14 cellular contexts compared by ENCODE assay signal in the genomic region with DNA sequence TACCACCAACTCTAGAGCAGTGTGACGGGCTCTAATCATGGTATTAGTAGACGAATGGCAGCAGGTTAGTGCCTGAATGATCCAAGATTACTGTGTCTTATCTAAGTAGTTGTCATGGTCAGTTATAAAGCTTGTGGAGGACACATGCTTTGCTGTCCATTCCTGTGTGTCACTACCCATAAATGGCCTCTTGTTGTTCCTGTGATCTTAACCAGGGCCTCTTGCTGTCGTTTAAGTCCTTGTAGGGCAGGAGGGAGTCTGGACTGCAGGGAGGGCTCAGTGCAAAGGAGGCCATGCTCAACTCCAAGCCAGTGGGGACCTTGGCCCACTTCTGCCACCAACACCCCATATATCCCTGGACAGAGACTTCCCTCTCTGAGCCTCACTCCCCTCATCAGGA.
DNase-seq lines count a peak whose midpoint lies in the region; ATAC-seq and TF ChIP-seq lines count a peak whose summit lies in the region.
"Had no signal": no experiment of that assay in that cellular context is flagged by ENCODE, and none has a peak within 500 bp of the region (broad histone marks: within the 10 kb centered on the region; RNA-seq: fewer than 3 reads in every experiment).

No MANE protein-coding gene starts in this region.

- no peak overlapping the region for H3K4me3 Mint-ChIP-seq in stimulated activated naive B cell treated with anti-CD40 and anti-IgM and Interleukin-4, amounts not matched to agents 10 μg/mL and 1 μg/mL and 100 μg/mL, for 72 hours
- H3K4me3 Mint-ChIP-seq in natural killer cell: no peak overlapping the region
- no peak overlapping the region for H3K4me3 Mint-ChIP-seq in type B pancreatic cell
- H3K4me3 Mint-ChIP-seq: CD8-positive, alpha-beta T cell had no signal

- H3K9me3 Mint-ChIP-seq in stimulated activated naive B cell treated with anti-CD40 and anti-IgM and Interleukin-4, amounts not matched to agents 10 μg/mL and 1 μg/mL and 100 μg/mL, for 72 hours: no peaks in the 10 kb centered on the region
- H3K9me3 Mint-ChIP-seq in natural killer cell: no peaks in the 10 kb centered on the region
- no peaks in the 10 kb centered on the region for H3K9me3 Mint-ChIP-seq in type B pancreatic cell
- H3K9me3 Mint-ChIP-seq: CD8-positive, alpha-beta T cell had no signal

- no peak overlapping the region for H3K9ac ChIP-seq in BLaER1
- H3K9ac ChIP-seq in BLaER1 treated with 17β-estradiol and CSF1 and Interleukin-3, amounts not matched to agents 10 nM and 100 nM: no peak overlapping the region
- H3K9ac ChIP-seq in colonic mucosa (ENCODE audit: low read depth in 2 of 2, low read length in 2 of 2): no peak overlapping the region

- H3K27ac Mint-ChIP-seq in stimulated activated naive B cell treated with anti-CD40 and anti-IgM and Interleukin-4, amounts not matched to agents 10 μg/mL and 1 μg/mL and 100 μg/mL, for 72 hours: peak overlapping the region; percentile 49
- H3K27ac Mint-ChIP-seq in natural killer cell: no peak overlapping the region
- H3K27ac Mint-ChIP-seq in type B pancreatic cell: no peak overlapping the region
- H3K27ac Mint-ChIP-seq: CD8-positive, alpha-beta T cell had no signal

- H3K9me3 ChIP-seq in BLaER1 (no peaks in the 10 kb centered on the region), colonic mucosa (no peaks in the 10 kb centered on the region)
- no peaks in the 10 kb centered on the region for H3K9me3 ChIP-seq in BLaER1 treated with 17β-estradiol and CSF1 and Interleukin-3, amounts not matched to agents 10 nM and 100 nM (replicated peaks in 1 of 11)
- H3K9me3 ChIP-seq: HAP-1 had no signal

- no peaks in the 10 kb centered on the region; the same call in 1 of the 2 replicates for H4K20me1 ChIP-seq in BLaER1
- H4K20me1 ChIP-seq in BLaER1 treated with 17β-estradiol and CSF1 and Interleukin-3, amounts not matched to agents 10 nM and 100 nM: peaks cover 0 to 7% (median 0%) of the 10 kb centered on the region in 11 experiments; a peak in 3 of 22 replicates

- H3K4me1 ChIP-seq in BLaER1 (peaks cover 13% of the 10 kb centered on the region), colonic mucosa (no peaks in the 10 kb centered on the region)
- H3K4me1 ChIP-seq in BLaER1 treated with 17β-estradiol and CSF1 and Interleukin-3, amounts not matched to agents 10 nM and 100 nM: peaks cover 10 to 22% (median 16%) of the 10 kb centered on the region in 10 experiments
- H3K4me1 ChIP-seq: HAP-1 had no signal

- peak overlapping the region; percentile 43; the same call in 1 of the 2 replicates for H3K4me2 ChIP-seq in BLaER1
- H3K4me2 ChIP-seq in BLaER1 treated with 17β-estradiol and CSF1 and Interleukin-3, amounts not matched to agents 10 nM and 100 nM: peak overlapping the region in 7 of 11 experiments; percentile 8 to 66 (median 51); a peak in 11 of 22 replicates

- H3K36me3 ChIP-seq in BLaER1: no peaks in the 10 kb centered on the region
- H3K36me3 ChIP-seq in BLaER1 treated with 17β-estradiol and CSF1 and Interleukin-3, amounts not matched to agents 10 nM and 100 nM: no peaks in the 10 kb centered on the region
- H3K36me3 ChIP-seq in colonic mucosa: no peaks in the 10 kb centered on the region
- H3K36me3 ChIP-seq: HAP-1 had no signal

- DNase-seq in left ventricle myocardium superior: no peak
- no peak for DNase-seq in stimulated activated naive B cell treated with anti-CD40 and anti-IgM and Interleukin-4, amounts not matched to agents 10 μg/mL and 1 μg/mL and 100 μg/mL, for 72 hours
- no peak for DNase-seq in colonic mucosa
- DNase-seq in natural killer cell: no peak
- DNase-seq in type B pancreatic cell (ENCODE audit: extremely low spot score, unreplicated experiment): no peak
- DNase-seq: ACHN; Calu3; CD8-positive, alpha-beta T cell; DND-41; EL had no signal

- peaks cover 24 to 34% of the 10 kb centered on the region in 2 donors for H3K27me3 Mint-ChIP-seq in stimulated activated naive B cell treated with anti-CD40 and anti-IgM and Interleukin-4, amounts not matched to agents 10 μg/mL and 1 μg/mL and 100 μg/mL, for 72 hours
- peaks cover 8 to 18% of the 10 kb centered on the region in 2 donors for H3K27me3 Mint-ChIP-seq in natural killer cell (ENCODE audit: low read depth in 2 of 2)
- H3K27me3 Mint-ChIP-seq in type B pancreatic cell: peaks cover 3% of the 10 kb centered on the region

- intact Hi-C loops in left ventricle myocardium superior (cut with micrococcal nuclease) (no loop called here), colonic mucosa (cut with DNase I) (no loop called here), natural killer cell (cut with micrococcal nuclease) (no loop called here)

- H3K4me3 ChIP-seq in BLaER1 (no peak overlapping the region), colonic mucosa (no peak overlapping the region)
- no peak overlapping the region for H3K4me3 ChIP-seq in BLaER1 treated with 17β-estradiol and CSF1 and Interleukin-3, amounts not matched to agents 10 nM and 100 nM
- H3K4me3 ChIP-seq: GM12878, HAP-1 had no signal

- TF ChIP-seq CTCF in colonic mucosa (IDR thresholded peaks at IDR 0.05): no peak
- no peak for TF ChIP-seq CTCF in natural killer cell (IDR thresholded peaks at IDR 0.05)
- no peak for TF ChIP-seq CTCF in type B pancreatic cell (conservative IDR thresholded peaks at IDR 0.05)

- ATAC-seq in left ventricle myocardium superior: peak; percentile 42
- no peak for ATAC-seq in stimulated activated naive B cell treated with anti-CD40 and anti-IgM and Interleukin-4, amounts not matched to agents 10 μg/mL and 1 μg/mL and 100 μg/mL, for 72 hours (replicated peaks)
- no peak for ATAC-seq in natural killer cell
- ATAC-seq: CD8-positive, alpha-beta T cell; GM12878 had no signal

- H3K27me3 ChIP-seq in BLaER1: no peaks in the 10 kb centered on the region
- H3K27me3 ChIP-seq in BLaER1 treated with 17β-estradiol and CSF1 and Interleukin-3, amounts not matched to agents 10 nM and 100 nM: no peaks in the 10 kb centered on the region
- H3K27me3 ChIP-seq in colonic mucosa: no peaks in the 10 kb centered on the region

- H3K27ac ChIP-seq in BLaER1: no peak overlapping the region
- no peak overlapping the region for H3K27ac ChIP-seq in BLaER1 treated with 17β-estradiol and CSF1 and Interleukin-3, amounts not matched to agents 10 nM and 100 nM
- no peak overlapping the region for H3K27ac ChIP-seq in colonic mucosa

- no peaks in the 10 kb centered on the region for H3K4me1 Mint-ChIP-seq in stimulated activated naive B cell treated with anti-CD40 and anti-IgM and Interleukin-4, amounts not matched to agents 10 μg/mL and 1 μg/mL and 100 μg/mL, for 72 hours
- no peaks in the 10 kb centered on the region for H3K4me1 Mint-ChIP-seq in natural killer cell
- H3K4me1 Mint-ChIP-seq in type B pancreatic cell (ENCODE audit: unreplicated experiment): peaks cover 39% of the 10 kb centered on the region

- no peaks in the 10 kb centered on the region for H3K36me3 Mint-ChIP-seq in stimulated activated naive B cell treated with anti-CD40 and anti-IgM and Interleukin-4, amounts not matched to agents 10 μg/mL and 1 μg/mL and 100 μg/mL, for 72 hours
- H3K36me3 Mint-ChIP-seq in natural killer cell (no peaks in the 10 kb centered on the region), type B pancreatic cell (no peaks in the 10 kb centered on the region)
- H3K36me3 Mint-ChIP-seq: CD8-positive, alpha-beta T cell had no signal
